In genomic region chr3:138778643-138779042, GRCh38 we compare ENCODE assay signal across 33 cellular contexts.
"Had no signal": no experiment of that assay in that cellular context is flagged by ENCODE, and none has a peak within 500 bp of the region (broad histone marks: within the 10 kb centered on the region; RNA-seq: fewer than 3 reads in every experiment).

No MANE protein-coding gene starts in this region.

- H3K4me3 Mint-ChIP-seq: activated CD4-positive, alpha-beta memory T cell treated with anti-CD3 and anti-CD28 coated beads for 36 hours; activated CD4-positive, alpha-beta T cell treated with anti-CD3 and anti-CD28 coated beads for 36 hours; activated naive CD4-positive, alpha-beta T cell treated with anti-CD3 and anti-CD28 coated beads, Interleukin-2, amount 10 ng/mL, durations not matched to agents 7 days and 5 days; activated T-cell treated with anti-CD3 and anti-CD28 coated beads, Interleukin-2, amount 50 U/mL, for 4 hours; activated T-helper 1 cell treated with anti-CD3 and anti-CD28 coated beads, Interleukin-12 subunit alpha, Interleukin-12 subunit beta, Interleukin-2, Interleukin-4 antibody, amounts not matched to agents 30 ng/mL and 10 ng/mL and 1 ng/mL, durations not matched to agents 14 hours and 24 hours and 36 hours; brain; T-helper 1 cell treated with Interleukin-12 subunit alpha and Interleukin-12 subunit beta and Interleukin-4 antibody, amounts not matched to agents 30 μg/mL and 1 μg/mL, for 36 hours; T-helper 2 cell treated with Interferon-gamma antibody and Interleukin-4, amounts not matched to agents 5 μg/mL and 100 μg/mL, for 36 hours had no signal

- DNase-seq: activated CD4-positive, alpha-beta memory T cell treated with anti-CD3 and anti-CD28 coated beads for 36 hours; activated CD4-positive, alpha-beta T cell treated with anti-CD3 and anti-CD28 coated beads for 36 hours; activated CD4-positive, alpha-beta T cell treated with anti-CD3 and anti-CD28 coated beads, Interleukin-2, amount 50 U/mL, for 1 hour; activated CD8-positive, alpha-beta memory T cell treated with anti-CD3 and anti-CD28 coated beads, Interleukin-2, amount 50 U/mL, for 4 hours; activated effector memory CD4-positive, alpha-beta T cell treated with Interleukin-2 at 50 U/mL for 16 hours; activated naive CD4-positive, alpha-beta T cell treated with anti-CD3 and anti-CD28 coated beads, Interleukin-2, amount 10 ng/mL, durations not matched to agents 7 days and 5 days; activated T-cell treated with anti-CD3 and anti-CD28 coated beads for 4 hours; activated T-cell treated with anti-CD3 and anti-CD28 coated beads, Interleukin-2, amount 50 U/mL, for 4 hours; adrenal gland; Kasumi-1; KG1; MG63; NCI-H1048; NCI-H1105 treated with DMSO at 0.1 percent for 48 hours; NCI-H1436; NCI-H187; NCI-H2029 treated with DMSO at 0.1 percent for 48 hours; NCI-H2107; NCI-H2171; NCI-H510A; NCI-H526; NCI-H748 treated with DMSO at 0.1 percent for 48 hours; NK-92 treated with Interleukin-12 subunit alpha and Interleukin-12 subunit beta, amount 100 ng/mL, for 24 hours; PC-3; Peyer's patch; RPMI8226; SHP77 treated with DMSO at 0.1 percent for 48 hours; SK-N-SH had no signal

- ATAC-seq: activated CD4-positive, alpha-beta T cell treated with anti-CD3 and anti-CD28 coated beads for 36 hours; activated T-cell treated with anti-CD3 and anti-CD28 coated beads, Interleukin-2, amount 50 U/mL, for 4 hours; PC-3 had no signal

- H3K4me3 ChIP-seq: adrenal gland, MG63, Peyer's patch, SJSA1 had no signal

- H3K9ac ChIP-seq: SK-N-SH had no signal

- H3K27me3 Mint-ChIP-seq: activated CD4-positive, alpha-beta memory T cell treated with anti-CD3 and anti-CD28 coated beads for 36 hours; activated CD4-positive, alpha-beta T cell treated with anti-CD3 and anti-CD28 coated beads for 36 hours; activated naive CD4-positive, alpha-beta T cell treated with anti-CD3 and anti-CD28 coated beads, Interleukin-2, amount 10 ng/mL, durations not matched to agents 7 days and 5 days; brain had no signal

- H3K27ac ChIP-seq: adrenal gland, Peyer's patch, SJSA1 had no signal

- H3K27ac Mint-ChIP-seq: activated CD4-positive, alpha-beta memory T cell treated with anti-CD3 and anti-CD28 coated beads for 36 hours; activated CD4-positive, alpha-beta T cell treated with anti-CD3 and anti-CD28 coated beads for 36 hours; activated naive CD4-positive, alpha-beta T cell treated with anti-CD3 and anti-CD28 coated beads, Interleukin-2, amount 10 ng/mL, durations not matched to agents 7 days and 5 days; activated T-helper 1 cell treated with anti-CD3 and anti-CD28 coated beads, Interleukin-12 subunit alpha, Interleukin-12 subunit beta, Interleukin-2, Interleukin-4 antibody, amounts not matched to agents 30 ng/mL and 10 ng/mL and 1 ng/mL, durations not matched to agents 14 hours and 24 hours and 36 hours; T-helper 1 cell treated with Interleukin-12 subunit alpha and Interleukin-12 subunit beta and Interleukin-4 antibody, amounts not matched to agents 30 μg/mL and 1 μg/mL, for 36 hours; T-helper 2 cell treated with Interferon-gamma antibody and Interleukin-4, amounts not matched to agents 5 μg/mL and 100 μg/mL, for 36 hours had no signal

- H3K36me3 ChIP-seq: adrenal gland, Peyer's patch, SJSA1 had no signal

- H3K9me3 ChIP-seq: adrenal gland, MG63, Peyer's patch, SJSA1, SK-N-SH had no signal

- H3K27me3 ChIP-seq: adrenal gland, MG63, Peyer's patch, SJSA1 had no signal

- H3K9me3 Mint-ChIP-seq: activated CD4-positive, alpha-beta memory T cell treated with anti-CD3 and anti-CD28 coated beads for 36 hours; activated naive CD4-positive, alpha-beta T cell treated with anti-CD3 and anti-CD28 coated beads, Interleukin-2, amount 10 ng/mL, durations not matched to agents 7 days and 5 days; activated T-cell treated with anti-CD3 and anti-CD28 coated beads, Interleukin-2, amount 50 U/mL, for 4 hours; activated T-helper 1 cell treated with anti-CD3 and anti-CD28 coated beads, Interleukin-12 subunit alpha, Interleukin-12 subunit beta, Interleukin-2, Interleukin-4 antibody, amounts not matched to agents 30 ng/mL and 10 ng/mL and 1 ng/mL, durations not matched to agents 14 hours and 24 hours and 36 hours; T-helper 1 cell treated with Interleukin-12 subunit alpha and Interleukin-12 subunit beta and Interleukin-4 antibody, amounts not matched to agents 30 μg/mL and 1 μg/mL, for 36 hours; T-helper 2 cell treated with Interferon-gamma antibody and Interleukin-4, amounts not matched to agents 5 μg/mL and 100 μg/mL, for 36 hours had no signal
